In genomic region chr6:142222022-142222421, GRCh38 we compare ENCODE assay signal across 14 cellular contexts.
DNase-seq lines count a peak whose midpoint lies in the region; ATAC-seq and TF ChIP-seq lines count a peak whose summit lies in the region.
"Had no signal": no experiment of that assay in that cellular context is flagged by ENCODE, and none has a peak within 500 bp of the region (broad histone marks: within the 10 kb centered on the region; RNA-seq: fewer than 3 reads in every experiment).

No MANE protein-coding gene starts in this region.

- H3K27me3 Mint-ChIP-seq in nephron (ENCODE audit: low read depth): no peaks in the 10 kb centered on the region
- H3K27me3 Mint-ChIP-seq: CD8-positive, alpha-beta memory T cell had no signal

- CTCF ChIA-PET in A673 (lab: Charles Lee): no interaction called here

- H3K4me3 ChIP-seq in kidney epithelial cell (ENCODE audit: low read depth, low read length) (no peak overlapping the region), thymus (ENCODE audit: low read length) (no peak overlapping the region), A673 (ENCODE audit: low read depth, low read length, poor library complexity, severe bottlenecking) (no peak overlapping the region)
- H3K4me3 ChIP-seq: A549 had no signal

- H3K36me3 ChIP-seq in kidney epithelial cell (ENCODE audit: control insufficient read depth, insufficient read depth, low read length): no peaks in the 10 kb centered on the region
- H3K36me3 ChIP-seq in thymus (ENCODE audit: control insufficient read depth, insufficient read depth): peaks cover 4% of the 10 kb centered on the region
- H3K36me3 ChIP-seq in A673 (ENCODE audit: insufficient read depth, low read length, poor library complexity, severe bottlenecking): peaks cover 12% of the 10 kb centered on the region

- BruUV-seq in A673 (replicated peaks; lab: Mats Ljungman, UMichigan): no TSS peak

- H3K9me3 Mint-ChIP-seq in nephron: no peaks in the 10 kb centered on the region
- H3K9me3 Mint-ChIP-seq: CD14-positive monocyte had no signal

- ATAC-seq in GM18519 (IDR thresholded peaks at IDR 0.05; ENCODE audit: low FRiP score, unreplicated experiment): no peak
- ATAC-seq: A549, HCT116 had no signal

- WGBS in thymus: 99% methylated on average over 6 of the region's 6 CpGs

- H3K9me3 ChIP-seq in thymus (ENCODE audit: control insufficient read depth) (no peaks in the 10 kb centered on the region), A673 (ENCODE audit: low read depth, low read length, poor library complexity, severe bottlenecking) (no peaks in the 10 kb centered on the region)
- H3K9me3 ChIP-seq: A549, Caco-2 had no signal

- no peak for TF ChIP-seq CTCF in kidney epithelial cell (IDR thresholded peaks at IDR 0.05; ENCODE audit: insufficient read depth, low read length, poor library complexity, severe bottlenecking)
- no peak for TF ChIP-seq CTCF in nephron (IDR thresholded peaks at IDR 0.05; ENCODE audit: unreplicated experiment in 3 of 3)
- no peak for TF ChIP-seq CTCF in A673 (conservative IDR thresholded peaks at IDR 0.05; ENCODE audit: low read depth, low read length)

- H3K27ac Mint-ChIP-seq in nephron: peak overlapping the region; percentile 31 to 77 (median 44)
- H3K27ac Mint-ChIP-seq: CD14-positive monocyte; CD8-positive, alpha-beta memory T cell had no signal

- no peaks in the 10 kb centered on the region for H3K4me1 Mint-ChIP-seq in nephron
- H3K4me1 Mint-ChIP-seq: CD14-positive monocyte had no signal

- H3K27ac ChIP-seq in thymus (ENCODE audit: low read depth) (peak overlapping the region; percentile 34), A673 (ENCODE audit: low read depth, low read length, poor library complexity, severe bottlenecking) (no peak overlapping the region)
- H3K27ac ChIP-seq: A549 had no signal

- DNase-seq in astrocyte of the hippocampus (ENCODE audit: low read depth, low spot score): peak; percentile 8
- DNase-seq in kidney epithelial cell (ENCODE audit: low read depth): peak; percentile 9
- no peak for DNase-seq in A673 (ENCODE audit: low spot score)
- no peak for DNase-seq in NCI-H526 (lab: John Stamatoyannopoulos, UW)
- DNase-seq: Caco-2; CD8-positive, alpha-beta memory T cell; DND-41; GDM1 had no signal

- peaks cover 7% of the 10 kb centered on the region for H3K36me3 Mint-ChIP-seq in nephron (ENCODE audit: low read depth)

- no peak overlapping the region for H3K4me3 Mint-ChIP-seq in nephron
- H3K4me3 Mint-ChIP-seq: CD14-positive monocyte; CD8-positive, alpha-beta memory T cell had no signal

- POLR2A ChIA-PET in A673 (lab: Charles Lee; ENCODE audit: low non-redundant PET): no interaction called here

- H3K4me1 ChIP-seq in thymus (ENCODE audit: control insufficient read depth, insufficient read depth, low read length) (no peaks in the 10 kb centered on the region), A673 (ENCODE audit: insufficient read depth, low read length, poor library complexity, severe bottlenecking) (no peaks in the 10 kb centered on the region)
- H3K4me1 ChIP-seq: A549, Caco-2 had no signal

- intact Hi-C loops in A673 (cut with micrococcal nuclease; ENCODE audit: unreplicated experiment): loop anchor here (1.0 kb wide), 1 partner anchor 42 kb away; no protein-coding TSS in a partner anchor

- H3K27me3 ChIP-seq in kidney epithelial cell (ENCODE audit: control insufficient read depth, insufficient read depth, low read length) (no peaks in the 10 kb centered on the region), thymus (ENCODE audit: control insufficient read depth, insufficient read depth) (no peaks in the 10 kb centered on the region), A673 (replicated peaks; ENCODE audit: insufficient read depth, low read depth, low read length, poor library complexity) (no peaks in the 10 kb centered on the region)

Comparison
In these comparisons a context has a peak if more than half of its experiments do, and no peak if none do; other contexts are left out.
1. DNase-seq: peak in astrocyte of the hippocampus (single experiment) and kidney epithelial cell (single experiment); none in A673 (single experiment) and NCI-H526 (0 of 2).